Comparison of ENCODE assay signal across 1 cellular context in the genomic region with DNA sequence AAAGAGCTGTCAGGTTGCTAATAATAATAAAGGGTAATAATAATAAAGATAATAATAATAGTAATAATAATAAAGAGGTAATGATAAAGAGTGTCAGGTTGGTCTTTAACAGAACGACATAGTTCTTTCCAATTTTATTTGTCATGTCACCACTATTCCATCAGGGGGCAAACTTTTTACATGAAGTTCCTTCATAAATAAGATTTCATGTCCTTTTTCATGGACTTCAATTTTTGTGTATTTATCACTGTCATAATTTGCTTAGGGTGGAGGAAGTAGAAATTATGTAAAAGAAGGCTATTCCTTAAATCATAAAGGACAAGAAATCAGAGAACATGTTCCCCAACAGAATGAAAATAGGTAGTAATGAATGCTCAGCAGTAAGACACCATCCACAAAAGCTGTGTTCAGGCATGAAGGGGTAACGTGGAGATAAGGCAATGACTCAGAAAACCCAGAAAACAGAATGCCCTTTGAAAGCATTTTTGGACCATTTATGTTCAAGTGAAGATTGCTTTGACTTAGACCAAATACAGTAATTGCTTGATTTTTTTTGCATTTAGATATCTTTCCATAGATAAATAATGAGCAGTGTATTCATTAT.
TF ChIP-seq lines count a peak whose summit lies in the region.

No MANE protein-coding gene starts in this region.

TF ChIP-seq in GM23338, 12 proteins besides CTCF, POLR2A, EP300 and RAD21 (continued from another document):
- TF ChIP-seq STAT1 (IDR thresholded peaks at IDR 0.05; ENCODE audit: unreplicated experiment) (no peak), ZNF114 (CRISPR knock-in tag; IDR thresholded peaks at IDR 0.05) (no peak), EZH2phosphoT487 (IDR thresholded peaks at IDR 0.05; ENCODE audit: unreplicated experiment) (no peak), ZNF331 (CRISPR knock-in tag; IDR thresholded peaks at IDR 0.05; ENCODE audit: low read depth) (no peak), NANOG (IDR thresholded peaks at IDR 0.05; ENCODE audit: borderline replicate concordance) (no peak), CREB1 (CRISPR knock-in tag; IDR thresholded peaks at IDR 0.05; ENCODE audit: low read depth) (no peak)
- TF ChIP-seq, protein P1, sequence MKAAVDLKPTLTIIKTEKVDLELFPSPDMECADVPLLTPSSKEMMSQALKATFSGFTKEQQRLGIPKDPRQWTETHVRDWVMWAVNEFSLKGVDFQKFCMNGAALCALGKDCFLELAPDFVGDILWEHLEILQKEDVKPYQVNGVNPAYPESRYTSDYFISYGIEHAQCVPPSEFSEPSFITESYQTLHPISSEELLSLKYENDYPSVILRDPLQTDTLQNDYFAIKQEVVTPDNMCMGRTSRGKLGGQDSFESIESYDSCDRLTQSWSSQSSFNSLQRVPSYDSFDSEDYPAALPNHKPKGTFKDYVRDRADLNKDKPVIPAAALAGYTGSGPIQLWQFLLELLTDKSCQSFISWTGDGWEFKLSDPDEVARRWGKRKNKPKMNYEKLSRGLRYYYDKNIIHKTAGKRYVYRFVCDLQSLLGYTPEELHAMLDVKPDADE (IDR thresholded peaks at IDR 0.05), result no peak
- TF ChIP-seq, protein P2, sequence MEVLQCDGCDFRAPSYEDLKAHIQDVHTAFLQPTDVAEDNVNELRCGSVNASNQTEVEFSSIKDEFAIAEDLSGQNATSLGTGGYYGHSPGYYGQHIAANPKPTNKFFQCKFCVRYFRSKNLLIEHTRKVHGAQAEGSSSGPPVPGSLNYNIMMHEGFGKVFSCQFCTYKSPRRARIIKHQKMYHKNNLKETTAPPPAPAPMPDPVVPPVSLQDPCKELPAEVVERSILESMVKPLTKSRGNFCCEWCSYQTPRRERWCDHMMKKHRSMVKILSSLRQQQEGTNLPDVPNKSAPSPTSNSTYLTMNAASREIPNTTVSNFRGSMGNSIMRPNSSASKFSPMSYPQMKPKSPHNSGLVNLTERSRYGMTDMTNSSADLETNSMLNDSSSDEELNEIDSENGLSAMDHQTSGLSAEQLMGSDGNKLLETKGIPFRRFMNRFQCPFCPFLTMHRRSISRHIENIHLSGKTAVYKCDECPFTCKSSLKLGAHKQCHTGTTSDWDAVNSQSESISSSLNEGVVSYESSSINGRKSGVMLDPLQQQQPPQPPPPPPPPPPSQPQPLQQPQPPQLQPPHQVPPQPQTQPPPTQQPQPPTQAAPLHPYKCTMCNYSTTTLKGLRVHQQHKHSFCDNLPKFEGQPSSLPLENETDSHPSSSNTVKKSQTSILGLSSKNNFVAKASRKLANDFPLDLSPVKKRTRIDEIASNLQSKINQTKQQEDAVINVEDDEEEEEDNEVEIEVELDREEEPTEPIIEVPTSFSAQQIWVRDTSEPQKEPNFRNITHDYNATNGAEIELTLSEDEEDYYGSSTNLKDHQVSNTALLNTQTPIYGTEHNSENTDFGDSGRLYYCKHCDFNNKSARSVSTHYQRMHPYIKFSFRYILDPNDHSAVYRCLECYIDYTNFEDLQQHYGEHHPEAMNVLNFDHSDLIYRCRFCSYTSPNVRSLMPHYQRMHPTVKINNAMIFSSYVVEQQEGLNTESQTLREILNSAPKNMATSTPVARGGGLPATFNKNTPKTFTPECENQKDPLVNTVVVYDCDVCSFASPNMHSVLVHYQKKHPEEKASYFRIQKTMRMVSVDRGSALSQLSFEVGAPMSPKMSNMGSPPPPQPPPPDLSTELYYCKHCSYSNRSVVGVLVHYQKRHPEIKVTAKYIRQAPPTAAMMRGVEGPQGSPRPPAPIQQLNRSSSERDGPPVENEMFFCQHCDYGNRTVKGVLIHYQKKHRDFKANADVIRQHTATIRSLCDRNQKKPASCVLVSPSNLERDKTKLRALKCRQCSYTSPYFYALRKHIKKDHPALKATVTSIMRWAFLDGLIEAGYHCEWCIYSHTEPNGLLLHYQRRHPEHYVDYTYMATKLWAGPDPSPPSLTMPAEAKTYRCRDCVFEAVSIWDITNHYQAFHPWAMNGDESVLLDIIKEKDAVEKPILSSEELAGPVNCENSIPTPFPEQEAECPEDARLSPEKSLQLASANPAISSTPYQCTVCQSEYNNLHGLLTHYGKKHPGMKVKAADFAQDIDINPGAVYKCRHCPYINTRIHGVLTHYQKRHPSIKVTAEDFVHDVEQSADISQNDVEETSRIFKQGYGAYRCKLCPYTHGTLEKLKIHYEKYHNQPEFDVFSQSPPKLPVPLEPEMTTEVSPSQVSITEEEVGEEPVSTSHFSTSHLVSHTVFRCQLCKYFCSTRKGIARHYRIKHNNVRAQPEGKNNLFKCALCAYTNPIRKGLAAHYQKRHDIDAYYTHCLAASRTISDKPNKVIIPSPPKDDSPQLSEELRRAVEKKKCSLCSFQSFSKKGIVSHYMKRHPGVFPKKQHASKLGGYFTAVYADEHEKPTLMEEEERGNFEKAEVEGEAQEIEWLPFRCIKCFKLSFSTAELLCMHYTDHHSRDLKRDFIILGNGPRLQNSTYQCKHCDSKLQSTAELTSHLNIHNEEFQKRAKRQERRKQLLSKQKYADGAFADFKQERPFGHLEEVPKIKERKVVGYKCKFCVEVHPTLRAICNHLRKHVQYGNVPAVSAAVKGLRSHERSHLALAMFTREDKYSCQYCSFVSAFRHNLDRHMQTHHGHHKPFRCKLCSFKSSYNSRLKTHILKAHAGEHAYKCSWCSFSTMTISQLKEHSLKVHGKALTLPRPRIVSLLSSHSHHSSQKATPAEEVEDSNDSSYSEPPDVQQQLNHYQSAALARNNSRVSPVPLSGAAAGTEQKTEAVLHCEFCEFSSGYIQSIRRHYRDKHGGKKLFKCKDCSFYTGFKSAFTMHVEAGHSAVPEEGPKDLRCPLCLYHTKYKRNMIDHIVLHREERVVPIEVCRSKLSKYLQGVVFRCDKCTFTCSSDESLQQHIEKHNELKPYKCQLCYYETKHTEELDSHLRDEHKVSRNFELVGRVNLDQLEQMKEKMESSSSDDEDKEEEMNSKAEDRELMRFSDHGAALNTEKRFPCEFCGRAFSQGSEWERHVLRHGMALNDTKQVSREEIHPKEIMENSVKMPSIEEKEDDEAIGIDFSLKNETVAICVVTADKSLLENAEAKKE (CRISPR knock-in tag; IDR thresholded peaks at IDR 0.05), result no peak
- TF ChIP-seq, protein P3, sequence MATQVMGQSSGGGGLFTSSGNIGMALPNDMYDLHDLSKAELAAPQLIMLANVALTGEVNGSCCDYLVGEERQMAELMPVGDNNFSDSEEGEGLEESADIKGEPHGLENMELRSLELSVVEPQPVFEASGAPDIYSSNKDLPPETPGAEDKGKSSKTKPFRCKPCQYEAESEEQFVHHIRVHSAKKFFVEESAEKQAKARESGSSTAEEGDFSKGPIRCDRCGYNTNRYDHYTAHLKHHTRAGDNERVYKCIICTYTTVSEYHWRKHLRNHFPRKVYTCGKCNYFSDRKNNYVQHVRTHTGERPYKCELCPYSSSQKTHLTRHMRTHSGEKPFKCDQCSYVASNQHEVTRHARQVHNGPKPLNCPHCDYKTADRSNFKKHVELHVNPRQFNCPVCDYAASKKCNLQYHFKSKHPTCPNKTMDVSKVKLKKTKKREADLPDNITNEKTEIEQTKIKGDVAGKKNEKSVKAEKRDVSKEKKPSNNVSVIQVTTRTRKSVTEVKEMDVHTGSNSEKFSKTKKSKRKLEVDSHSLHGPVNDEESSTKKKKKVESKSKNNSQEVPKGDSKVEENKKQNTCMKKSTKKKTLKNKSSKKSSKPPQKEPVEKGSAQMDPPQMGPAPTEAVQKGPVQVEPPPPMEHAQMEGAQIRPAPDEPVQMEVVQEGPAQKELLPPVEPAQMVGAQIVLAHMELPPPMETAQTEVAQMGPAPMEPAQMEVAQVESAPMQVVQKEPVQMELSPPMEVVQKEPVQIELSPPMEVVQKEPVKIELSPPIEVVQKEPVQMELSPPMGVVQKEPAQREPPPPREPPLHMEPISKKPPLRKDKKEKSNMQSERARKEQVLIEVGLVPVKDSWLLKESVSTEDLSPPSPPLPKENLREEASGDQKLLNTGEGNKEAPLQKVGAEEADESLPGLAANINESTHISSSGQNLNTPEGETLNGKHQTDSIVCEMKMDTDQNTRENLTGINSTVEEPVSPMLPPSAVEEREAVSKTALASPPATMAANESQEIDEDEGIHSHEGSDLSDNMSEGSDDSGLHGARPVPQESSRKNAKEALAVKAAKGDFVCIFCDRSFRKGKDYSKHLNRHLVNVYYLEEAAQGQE (IDR thresholded peaks at IDR 0.05; ENCODE audit: unreplicated experiment), result no peak
